ENCODE assay signal across 25 cellular contexts in the genomic region with DNA sequence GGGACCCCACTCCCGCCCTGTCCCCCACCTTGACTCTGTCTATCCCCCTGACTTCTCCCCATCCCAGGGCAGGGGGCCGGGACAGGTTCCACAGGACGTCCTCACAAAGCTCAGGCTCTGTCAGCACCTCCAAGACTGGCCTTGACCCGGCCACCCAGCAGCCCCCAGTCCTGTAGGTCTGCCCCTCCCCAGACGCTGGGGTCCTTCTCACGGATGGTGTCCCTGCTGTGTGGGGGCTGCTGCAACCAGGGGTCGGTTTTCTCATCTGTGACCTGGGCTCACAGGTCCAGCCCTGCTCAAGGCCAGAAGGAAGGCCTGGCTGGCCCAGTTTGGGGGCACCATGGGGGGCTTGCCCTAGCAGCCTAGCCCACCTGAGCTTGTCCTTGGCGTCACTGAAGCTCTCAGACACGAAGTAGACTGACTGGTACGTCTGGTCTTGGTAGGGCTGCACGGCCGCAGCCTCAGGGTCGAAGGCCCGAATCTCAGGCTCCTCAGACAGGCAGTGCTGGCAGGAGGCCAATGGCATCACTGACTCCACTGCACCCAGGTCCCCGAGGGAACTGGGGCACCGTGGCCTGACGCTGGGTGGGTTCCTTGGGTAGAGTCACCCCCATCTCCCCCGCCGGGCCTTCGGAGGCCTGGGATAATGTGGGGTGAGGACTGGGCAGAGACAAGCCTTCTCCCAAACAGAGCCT. TPM values are rescaled to one million over a fixed set of nuclear protein-coding genes. Genes with fewer than 3 reads are reported as not detected.
"Had no signal": no experiment of that assay in that cellular context is flagged by ENCODE, and none has a peak within 500 bp of the region (broad histone marks: within the 10 kb centered on the region; RNA-seq: fewer than 3 reads in every experiment).

No MANE protein-coding gene starts in this region.

- H3K27ac Mint-ChIP-seq: activated CD4-positive, alpha-beta memory T cell treated with anti-CD3 and anti-CD28 coated beads for 36 hours; activated CD4-positive, alpha-beta T cell treated with anti-CD3 and anti-CD28 coated beads, Interleukin-2, amount 10 ng/mL, durations not matched to agents 7 days and 5 days; activated naive CD8-positive, alpha-beta T cell; T-helper 17 cell had no signal

- H3K27me3 Mint-ChIP-seq: activated CD4-positive, alpha-beta T cell treated with anti-CD3 and anti-CD28 coated beads, Interleukin-2, amount 10 ng/mL, durations not matched to agents 7 days and 5 days; activated naive CD8-positive, alpha-beta T cell; T-helper 17 cell had no signal

- H3K4me1 Mint-ChIP-seq: activated CD4-positive, alpha-beta T cell treated with anti-CD3 and anti-CD28 coated beads, Interleukin-2, amount 10 ng/mL, durations not matched to agents 7 days and 5 days; T-helper 17 cell had no signal

- H3K4me3 ChIP-seq: cardiac muscle cell, MG63 had no signal

- H3K27ac ChIP-seq: brain microvascular endothelial cell, cardiac muscle cell, VCaP had no signal

- H3K36me3 Mint-ChIP-seq: activated CD4-positive, alpha-beta memory T cell treated with anti-CD3 and anti-CD28 coated beads for 36 hours; activated naive CD8-positive, alpha-beta T cell had no signal

- H3K36me3 ChIP-seq: brain microvascular endothelial cell, cardiac muscle cell, MG63 had no signal

- H3K9me3 ChIP-seq: MG63 had no signal

- H3K4me3 Mint-ChIP-seq: activated CD4-positive, alpha-beta memory T cell treated with anti-CD3 and anti-CD28 coated beads for 36 hours; activated CD4-positive, alpha-beta T cell treated with anti-CD3 and anti-CD28 coated beads, Interleukin-2, amount 10 ng/mL, durations not matched to agents 7 days and 5 days; activated naive CD8-positive, alpha-beta T cell; activated T-cell treated with anti-CD3 and anti-CD28 coated beads, Interleukin-2, amount 50 U/mL, for 4 hours; T-helper 17 cell had no signal

- ATAC-seq: T-helper 17 cell had no signal

- H3K9me3 Mint-ChIP-seq: activated CD4-positive, alpha-beta memory T cell treated with anti-CD3 and anti-CD28 coated beads for 36 hours; activated CD4-positive, alpha-beta T cell treated with anti-CD3 and anti-CD28 coated beads, Interleukin-2, amount 10 ng/mL, durations not matched to agents 7 days and 5 days; activated T-cell treated with anti-CD3 and anti-CD28 coated beads, Interleukin-2, amount 50 U/mL, for 4 hours had no signal

- H3K27me3 ChIP-seq: cardiac muscle cell, MG63 had no signal

- DNase-seq: activated CD4-positive, alpha-beta memory T cell treated with anti-CD3 and anti-CD28 coated beads for 36 hours; activated CD4-positive, alpha-beta T cell treated with anti-CD3 and anti-CD28 coated beads, Interleukin-2, amount 10 ng/mL, durations not matched to agents 7 days and 5 days; activated CD4-positive, CD25-positive, alpha-beta regulatory T cell; activated CD8-positive, alpha-beta memory T cell treated with anti-CD3 and anti-CD28 coated beads for 24 hours; activated effector memory CD4-positive, alpha-beta T cell treated with anti-CD3 and anti-CD28 coated beads, Interleukin-2, amount 50 U/mL, for 16 hours; activated naive CD4-positive, alpha-beta T cell treated with Interleukin-2 at 50 U/mL for 16 hours; activated T-cell treated with anti-CD3 and anti-CD28 coated beads, Interleukin-2, amount 50 U/mL, for 4 hours; brain microvascular endothelial cell; MG63; MV-4-11; NCI-H1105 treated with DMSO at 0.1 percent for 48 hours; NCI-H1436 treated with DMSO at 0.1 percent for 48 hours; NCI-H187; NCI-H2081; NCI-H345; NCI-H510A; NCI-H526 treated with DMSO at 0.1 percent for 48 hours; NCI-H82; SHP77 treated with DMSO at 0.1 percent for 48 hours; T-helper 17 cell; T-helper 9 cell had no signal

RNA-seq across cellular contexts. Expression of a gene that starts 4.0 kb away (rescaled TPM):
- total RNA-seq: activated CD4-positive, alpha-beta memory T cell treated with anti-CD3 and anti-CD28 coated beads for 36 hours; activated CD4-positive, alpha-beta T cell treated with anti-CD3 and anti-CD28 coated beads, Interleukin-2, amount 10 ng/mL, durations not matched to agents 7 days and 5 days; activated T-cell treated with anti-CD3 and anti-CD28 coated beads, Interleukin-2, amount 50 U/mL, for 4 hours; cardiac muscle cell; SK-MEL-5; T-helper 17 cell had no signal
- polyA plus RNA-seq: cardiac muscle cell had no signal

RNA-seq across cellular contexts. Expression of a gene that starts 6.6 kb away (rescaled TPM):
- total RNA-seq: activated CD4-positive, alpha-beta memory T cell treated with anti-CD3 and anti-CD28 coated beads for 36 hours; activated CD4-positive, alpha-beta T cell treated with anti-CD3 and anti-CD28 coated beads, Interleukin-2, amount 10 ng/mL, durations not matched to agents 7 days and 5 days; activated T-cell treated with anti-CD3 and anti-CD28 coated beads, Interleukin-2, amount 50 U/mL, for 4 hours; cardiac muscle cell; SK-MEL-5; T-helper 17 cell had no signal
- polyA plus RNA-seq: cardiac muscle cell had no signal
